In the genomic region with DNA sequence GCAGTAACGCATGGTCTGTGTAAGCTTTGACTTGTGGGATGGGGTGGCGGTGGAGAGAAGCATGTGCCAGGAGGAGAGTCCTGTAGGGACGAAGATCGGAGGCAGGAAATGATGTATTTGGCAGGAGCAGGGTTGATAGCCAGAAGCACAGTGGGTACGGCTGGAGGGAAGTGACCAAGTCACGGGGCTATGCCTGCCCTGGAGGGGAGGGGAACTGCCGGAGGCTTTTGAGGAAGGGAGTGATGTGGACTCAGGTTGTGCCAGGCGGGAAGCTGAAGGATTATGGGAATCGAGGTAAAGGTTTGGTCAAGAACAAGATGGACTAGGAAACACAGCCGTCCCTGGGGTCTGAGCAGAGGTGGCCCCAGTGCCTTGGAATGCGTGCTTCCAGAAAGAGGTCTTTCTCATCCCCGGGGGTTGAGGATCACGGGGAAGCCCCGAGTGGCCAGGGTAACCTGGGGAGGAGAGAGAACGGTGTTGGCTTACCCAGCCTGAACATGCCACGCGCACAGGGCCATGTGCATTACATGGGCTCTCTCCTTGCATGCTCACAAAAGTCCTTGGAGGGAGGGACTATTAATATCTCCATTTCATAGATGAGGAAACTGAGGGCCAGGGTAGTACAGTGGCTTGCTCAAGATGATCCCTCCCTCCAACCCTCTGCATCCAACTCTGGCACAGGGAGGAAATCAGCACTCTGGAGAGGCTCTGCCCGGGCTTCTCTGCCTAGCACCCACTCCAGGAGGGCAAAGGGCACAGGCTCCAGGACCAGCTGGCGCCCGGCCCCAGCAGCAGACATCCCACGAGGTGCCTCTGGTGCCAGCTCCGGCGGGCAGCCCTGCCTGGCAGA, we compare ENCODE assay signal across 29 cellular contexts.
DNase-seq lines count a peak whose midpoint lies in the region; ATAC-seq and TF ChIP-seq lines count a peak whose summit lies in the region.
"Had no signal": no experiment of that assay in that cellular context is flagged by ENCODE, and none has a peak within 500 bp of the region (broad histone marks: within the 10 kb centered on the region; RNA-seq: fewer than 3 reads in every experiment).

No MANE protein-coding gene starts in this region.

- H3K36me3 ChIP-seq in right atrium auricular region (no peaks in the 10 kb centered on the region), breast epithelium (no peaks in the 10 kb centered on the region)
- H3K36me3 ChIP-seq: esophagus muscularis mucosa, HAP-1, pancreas, upper lobe of left lung had no signal

- H3K27me3 ChIP-seq in right atrium auricular region (no peaks in the 10 kb centered on the region), breast epithelium (peaks cover 0 to 7% of the 10 kb centered on the region in 2 donors)
- H3K27me3 ChIP-seq: pancreas, upper lobe of left lung had no signal

- H3K4me3 ChIP-seq in right atrium auricular region (no peak overlapping the region), breast epithelium (no peak overlapping the region)
- H3K4me3 ChIP-seq: coronary artery, esophagus muscularis mucosa, HAP-1, pancreas, upper lobe of left lung had no signal

- DNase-seq in Right ventricle myocardium inferior (ENCODE audit: missing footprints) (peak; percentile 61), right atrium auricular region (ENCODE audit: low spot score) (no peak), NCI-H2196 treated with DMSO at 0.1 percent for 48 hours (lab: John Stamatoyannopoulos, UW; ENCODE audit: unreplicated experiment) (peak; percentile 64), left colon (peak in 1 of 2 donors; percentile 10), posterior vena cava (ENCODE audit: low spot score) (peak; percentile 68), breast epithelium (ENCODE audit: low spot score in 2 of 2) (no peak)
- DNase-seq: activated CD4-positive, alpha-beta T cell treated with anti-CD3 and anti-CD28 coated beads, Interleukin-2, amount 50 U/mL, for 1 hour; activated naive CD4-positive, alpha-beta T cell treated with anti-CD3 and anti-CD28 coated beads, Interleukin-2, amount 50 U/mL, for 16 hours; activated T-cell treated with anti-CD3 and anti-CD28 coated beads, Interleukin-2, amount 50 U/mL, for 72 hours; amniotic stem cell; CD8-positive, alpha-beta memory T cell; GF-D8; midbrain; NCI-H1436; NCI-H2081 treated with DMSO at 0.1 percent for 48 hours; NCI-H446; NCI-H82; stimulated activated CD4-positive, alpha-beta T cell treated with anti-CD3 and anti-CD28 coated beads, Interleukin-4, amount 100 ng/mL, for 4 hours; substantia nigra had no signal

- TF ChIP-seq CTCF in right atrium auricular region (IDR thresholded peaks at IDR 0.05) (no peak), breast epithelium (IDR thresholded peaks at IDR 0.05) (no peak)

- intact Hi-C loops in Right ventricle myocardium inferior (cut with DNase I), result no loop called here
- intact Hi-C loops in left colon (cut with DNase I, micrococcal nuclease), result no loop called here
- intact Hi-C loops in posterior vena cava (cut with DNase I), result loop anchor here in 1 of 2 donors (10.0 kb wide), 1 partner anchor 214 kb away; no protein-coding TSS in a partner anchor
- intact Hi-C loops in breast epithelium (cut with DNase I; ENCODE audit: low total_unique reads), result no loop called here

- TF ChIP-seq POLR2A in breast epithelium (IDR thresholded peaks at IDR 0.05), result no peak

- H3K27ac ChIP-seq in right atrium auricular region (no peak overlapping the region), breast epithelium (no peak overlapping the region)
- H3K27ac ChIP-seq: coronary artery, esophagus muscularis mucosa, KMS-11, pancreas, upper lobe of left lung had no signal

- H3K9me3 ChIP-seq in right atrium auricular region (no peaks in the 10 kb centered on the region), breast epithelium (no peaks in the 10 kb centered on the region)
- H3K9me3 ChIP-seq: esophagus muscularis mucosa, HAP-1, pancreas, upper lobe of left lung had no signal

- ATAC-seq in Right ventricle myocardium inferior (no peak), left colon (peak; percentile 27), HG02571 (IDR thresholded peaks at IDR 0.05; ENCODE audit: unreplicated experiment) (no peak), HG03378 (IDR thresholded peaks at IDR 0.05; ENCODE audit: unreplicated experiment) (no peak)
- ATAC-seq: activated T-cell treated with anti-CD3 and anti-CD28 coated beads, Interleukin-2, amount 50 U/mL, for 72 hours; naive thymus-derived CD8-positive, alpha-beta T cell; pancreas; stimulated activated memory B cell treated with anti-CD40 and anti-IgM and Interleukin-4, amounts not matched to agents 10 μg/mL and 1 μg/mL and 100 μg/mL, for 72 hours had no signal

- no peaks in the 10 kb centered on the region for H3K4me1 ChIP-seq in right atrium auricular region
- no peaks in the 10 kb centered on the region for H3K4me1 ChIP-seq in breast epithelium
- H3K4me1 ChIP-seq: esophagus muscularis mucosa, HAP-1, pancreas, upper lobe of left lung had no signal

Comparison
In these comparisons a context has a peak if more than half of its experiments do, and no peak if none do; other contexts are left out.
1. DNase-seq: peak in Right ventricle myocardium inferior (single experiment), NCI-H2196 treated with DMSO at 0.1 percent for 48 hours (single experiment) and posterior vena cava (single experiment); none in right atrium auricular region (single experiment) and breast epithelium (0 of 2).